Comparison of ENCODE assay signal across 22 cellular contexts in genomic region chr3:36874351-36874874, GRCh38.
A peak's percentile ranks its signal among the peaks of the same experiment; 100 is the strongest.
DNase-seq lines count a peak whose midpoint lies in the region; ATAC-seq and TF ChIP-seq lines count a peak whose summit lies in the region.
"Had no signal": no experiment of that assay in that cellular context is flagged by ENCODE, and none has a peak within 500 bp of the region (broad histone marks: within the 10 kb centered on the region; RNA-seq: fewer than 3 reads in every experiment).

No MANE protein-coding gene starts in this region.

- no peaks in the 10 kb centered on the region for H3K27me3 Mint-ChIP-seq in CD8-positive, alpha-beta T cell (ENCODE audit: low read depth)
- H3K27me3 Mint-ChIP-seq in memory B cell = no peaks in the 10 kb centered on the region
- H3K27me3 Mint-ChIP-seq: activated naive CD8-positive, alpha-beta T cell treated with anti-CD3 and anti-CD28 coated beads, Interleukin-2, amount 50 U/mL, for 24 hours had no signal

- H3K27me3 ChIP-seq in CD8-positive, alpha-beta T cell (ENCODE audit: insufficient read depth, low read length) = no peaks in the 10 kb centered on the region
- H3K27me3 ChIP-seq: brain microvascular endothelial cell, left lung, stomach, transverse colon had no signal

- H3K9me3 Mint-ChIP-seq in CD8-positive, alpha-beta T cell = no peaks in the 10 kb centered on the region
- no peaks in the 10 kb centered on the region for H3K9me3 Mint-ChIP-seq in memory B cell
- H3K9me3 Mint-ChIP-seq: activated naive CD8-positive, alpha-beta T cell treated with anti-CD3 and anti-CD28 coated beads, Interleukin-2, amount 50 U/mL, for 24 hours; activated T-helper 1 cell treated with anti-CD3 and anti-CD28 coated beads, Interleukin-12 subunit alpha, Interleukin-12 subunit beta, Interleukin-2, Interleukin-4 antibody, amounts not matched to agents 30 ng/mL and 10 ng/mL and 1 ng/mL, durations not matched to agents 14 hours and 24 hours and 36 hours had no signal

- H3K27ac ChIP-seq in CD8-positive, alpha-beta T cell (ENCODE audit: low read depth, low read length) = no peak overlapping the region
- H3K27ac ChIP-seq: brain microvascular endothelial cell, coronary artery, left lung, stomach, transverse colon had no signal

- POLR2A ChIA-PET in CD8-positive, alpha-beta T cell (lab: Charles Lee) = no interaction called here

- ATAC-seq in CD8-positive, alpha-beta T cell = no peak
- ATAC-seq in memory B cell (ENCODE audit: low read depth) = no peak
- ATAC-seq: activated CD4-positive, alpha-beta T cell treated with anti-CD3 and anti-CD28 coated beads for 36 hours; activated naive CD8-positive, alpha-beta T cell treated with anti-CD3 and anti-CD28 coated beads, Interleukin-2, amount 50 U/mL, for 24 hours; left lung; Right ventricle myocardium inferior had no signal

- H3K36me3 ChIP-seq in CD8-positive, alpha-beta T cell (ENCODE audit: insufficient read depth, low read length) = peaks cover 5% of the 10 kb centered on the region
- H3K36me3 ChIP-seq: brain microvascular endothelial cell, left lung, transverse colon had no signal

- H3K9me3 ChIP-seq in CD8-positive, alpha-beta T cell (ENCODE audit: low read length) = no peaks in the 10 kb centered on the region
- H3K9me3 ChIP-seq: left lung, stomach, transverse colon had no signal

- no peak overlapping the region for H3K4me3 Mint-ChIP-seq in CD8-positive, alpha-beta T cell
- no peak overlapping the region for H3K4me3 Mint-ChIP-seq in memory B cell
- H3K4me3 Mint-ChIP-seq: activated CD4-positive, alpha-beta T cell treated with anti-CD3 and anti-CD28 coated beads for 36 hours; activated naive CD8-positive, alpha-beta T cell treated with anti-CD3 and anti-CD28 coated beads, Interleukin-2, amount 50 U/mL, for 24 hours; activated T-helper 1 cell treated with anti-CD3 and anti-CD28 coated beads, Interleukin-12 subunit alpha, Interleukin-12 subunit beta, Interleukin-2, Interleukin-4 antibody, amounts not matched to agents 30 ng/mL and 10 ng/mL and 1 ng/mL, durations not matched to agents 14 hours and 24 hours and 36 hours had no signal

- DNase-seq in AG10803 (ENCODE audit: low read depth) (peak; percentile 1), NCI-H524 treated with DMSO at 0.1 percent for 48 hours (lab: John Stamatoyannopoulos, UW) (peak; percentile 22), memory B cell (ENCODE audit: low spot score in 2 of 2) (no peak), RPMI8226 (no peak), Ammon's horn (ENCODE audit: low spot score) (no peak), NAMALWA (ENCODE audit: low spot score) (no peak), NCI-H526 (lab: John Stamatoyannopoulos, UW) (no peak)
- no peak for DNase-seq in CD8-positive, alpha-beta T cell
- DNase-seq: activated CD4-positive, alpha-beta T cell treated with anti-CD3 and anti-CD28 coated beads for 36 hours; activated naive CD8-positive, alpha-beta T cell treated with anti-CD3 and anti-CD28 coated beads, Interleukin-2, amount 50 U/mL, for 24 hours; brain microvascular endothelial cell; COR-L47; left lung; NCI-H1436; NCI-H446; stimulated activated CD4-positive, alpha-beta T cell treated with anti-CD3 and anti-CD28 coated beads, Interleukin-4, amount 100 ng/mL, for 4 hours; stomach; SW 1271; transverse colon had no signal

- H3K36me3 Mint-ChIP-seq in CD8-positive, alpha-beta T cell = peaks cover 40% of the 10 kb centered on the region
- peaks cover 24% of the 10 kb centered on the region for H3K36me3 Mint-ChIP-seq in memory B cell

- peaks cover 50% of the 10 kb centered on the region for H3K4me1 Mint-ChIP-seq in CD8-positive, alpha-beta T cell (ENCODE audit: low read depth)
- H3K4me1 Mint-ChIP-seq in memory B cell = peaks cover 27% of the 10 kb centered on the region

- TF ChIP-seq CTCF in AG10803 (conservative IDR thresholded peaks at IDR 0.05; ENCODE audit: low read length) = no peak
- TF ChIP-seq CTCF in CD8-positive, alpha-beta T cell (IDR thresholded peaks at IDR 0.05) = no peak

- CTCF ChIA-PET in CD8-positive, alpha-beta T cell (lab: Charles Lee) = no interaction called here

- intact Hi-C loops in CD8-positive, alpha-beta T cell (cut with DNase I, micrococcal nuclease) = no loop called here

- no peak overlapping the region for H3K4me3 ChIP-seq in AG10803 (ENCODE audit: low read length)
- H3K4me3 ChIP-seq in CD8-positive, alpha-beta T cell (ENCODE audit: low read depth, low read length) = no peak overlapping the region
- H3K4me3 ChIP-seq: coronary artery, left lung, stomach, transverse colon had no signal

- peak overlapping the region; percentile 97 for H3K27ac Mint-ChIP-seq in CD8-positive, alpha-beta T cell
- peak overlapping the region; percentile 74 for H3K27ac Mint-ChIP-seq in memory B cell
- H3K27ac Mint-ChIP-seq: activated CD4-positive, alpha-beta T cell treated with anti-CD3 and anti-CD28 coated beads for 36 hours; activated naive CD8-positive, alpha-beta T cell treated with anti-CD3 and anti-CD28 coated beads, Interleukin-2, amount 50 U/mL, for 24 hours; activated T-helper 1 cell treated with anti-CD3 and anti-CD28 coated beads, Interleukin-12 subunit alpha, Interleukin-12 subunit beta, Interleukin-2, Interleukin-4 antibody, amounts not matched to agents 30 ng/mL and 10 ng/mL and 1 ng/mL, durations not matched to agents 14 hours and 24 hours and 36 hours had no signal

- peaks cover 42% of the 10 kb centered on the region for H3K4me1 ChIP-seq in CD8-positive, alpha-beta T cell (ENCODE audit: insufficient read depth, low read length)
- H3K4me1 ChIP-seq: stomach had no signal

Comparison
In these comparisons a context has a peak if more than half of its experiments do, and no peak if none do; other contexts are left out.
1. DNase-seq: peak in AG10803 (single experiment) and NCI-H524 treated with DMSO at 0.1 percent for 48 hours (single experiment); none in CD8-positive, alpha-beta T cell (0 of 7), memory B cell (0 of 2), RPMI8226 (single experiment), Ammon's horn (single experiment), NAMALWA (single experiment) and NCI-H526 (0 of 2).